ENCODE assay signal across 1 cellular context in genomic region chr21:42671778-42672593, GRCh38.
A peak's percentile ranks its signal among the peaks of the same experiment; 100 is the strongest.
TF ChIP-seq lines count a peak whose summit lies in the region.

No MANE protein-coding gene starts in this region.

TF ChIP-seq in HepG2, 621 proteins besides CTCF, POLR2A, EP300 and RAD21 (continued from another document and continues in another):
- TF ChIP-seq RERE (CRISPR knock-in tag; IDR thresholded peaks at IDR 0.05; ENCODE audit: low read depth) (peak; percentile 72; the same call in 1 of the 2 replicates), TBL1XR1 (IDR thresholded peaks at IDR 0.05; ENCODE audit: borderline replicate concordance, low read length, partially characterized antibody) (peak; percentile 14), FOXA1 (IDR thresholded peaks at IDR 0.05) (no peak), FOXA1 (CRISPR knock-in tag; IDR thresholded peaks at IDR 0.05) (peak; percentile 84), NR2C2 (CRISPR knock-in tag; IDR thresholded peaks at IDR 0.05; ENCODE audit: borderline replicate concordance) (no peak), THRA (CRISPR knock-in tag; IDR thresholded peaks at IDR 0.05; ENCODE audit: borderline replicate concordance) (no peak), MAFG (CRISPR knock-in tag; IDR thresholded peaks at IDR 0.05) (no peak), NR2F6 (IDR thresholded peaks at IDR 0.05) (0 out of 2 replicates have a peak, but pooled peaks have one; percentile 18), NR2F6 (CRISPR knock-in tag; IDR thresholded peaks at IDR 0.05) (no peak), ZMYM4 (CRISPR knock-in tag; IDR thresholded peaks at IDR 0.05) (no peak), ZNF124 (CRISPR knock-in tag; IDR thresholded peaks at IDR 0.05) (no peak), RARA (CRISPR knock-in tag; IDR thresholded peaks at IDR 0.05) (peak; percentile 48), SAFB2 (CRISPR knock-in tag; IDR thresholded peaks at IDR 0.05; ENCODE audit: borderline replicate concordance, low read depth) (no peak), ZNF792 (CRISPR knock-in tag; IDR thresholded peaks at IDR 0.05) (no peak), TCF7 (IDR thresholded peaks at IDR 0.05; ENCODE audit: low read depth) (peak; percentile 48), NCOA2 (CRISPR knock-in tag; IDR thresholded peaks at IDR 0.05) (peak; percentile 48; the same call in 1 of the 2 replicates), ZNF687 (CRISPR knock-in tag; IDR thresholded peaks at IDR 0.05) (peak; percentile 74), SAP130 (CRISPR knock-in tag; IDR thresholded peaks at IDR 0.05; ENCODE audit: low read depth) (peak; percentile 57), FOXK1 (CRISPR knock-in tag; IDR thresholded peaks at IDR 0.05; ENCODE audit: borderline replicate concordance, low read depth) (no peak), TARDBP (CRISPR knock-in tag; IDR thresholded peaks at IDR 0.05) (0 out of 2 replicates have a peak, but pooled peaks have one; percentile 24), HNF1B (CRISPR knock-in tag; IDR thresholded peaks at IDR 0.05) (0 out of 2 replicates have a peak, but pooled peaks have one; percentile 36), FOXP4 (CRISPR knock-in tag; IDR thresholded peaks at IDR 0.05) (no peak), TEAD3 (CRISPR knock-in tag; optimal IDR thresholded peaks at IDR 0.05; ENCODE audit: borderline replicate concordance) (peak; percentile 36), CEBPG (CRISPR knock-in tag; IDR thresholded peaks at IDR 0.05) (peak; percentile 31; the same call in 1 of the 2 replicates), RAD51 (IDR thresholded peaks at IDR 0.05; ENCODE audit: borderline replicate concordance) (no peak), ZNF296 (CRISPR knock-in tag; conservative IDR thresholded peaks at IDR 0.05) (no peak), RFX3 (CRISPR knock-in tag; IDR thresholded peaks at IDR 0.05) (no peak), TBX3 (IDR thresholded peaks at IDR 0.05; ENCODE audit: borderline replicate concordance) (peak; percentile 74; the same call in 1 of the 2 replicates), YEATS2 (CRISPR knock-in tag; IDR thresholded peaks at IDR 0.05; ENCODE audit: borderline replicate concordance) (0 out of 2 replicates have a peak, but pooled peaks have one; percentile 18), ZNF382 (CRISPR knock-in tag; IDR thresholded peaks at IDR 0.05; ENCODE audit: borderline replicate concordance) (no peak), ZNF18 (CRISPR knock-in tag; IDR thresholded peaks at IDR 0.05; ENCODE audit: insufficient replicate concordance) (no peak), MLX (CRISPR knock-in tag; IDR thresholded peaks at IDR 0.05) (peak; percentile 74), SKI (IDR thresholded peaks at IDR 0.05; ENCODE audit: partially characterized antibody) (peak; percentile 41), SRF (IDR thresholded peaks at IDR 0.05; ENCODE audit: low read depth, low read length) (no peak), ZGPAT (CRISPR knock-in tag; IDR thresholded peaks at IDR 0.05) (peak; percentile 56; the same call in 1 of the 2 replicates), HDAC2 (CRISPR knock-in tag; IDR thresholded peaks at IDR 0.05) (peak; percentile 47; the same call in 1 of the 2 replicates), POLR2G (IDR thresholded peaks at IDR 0.05; ENCODE audit: low read depth, low read length) (no peak), ZNF331 (CRISPR knock-in tag; IDR thresholded peaks at IDR 0.05) (0 out of 2 replicates have a peak, but pooled peaks have one; percentile 19), ZBTB7B (CRISPR knock-in tag; IDR thresholded peaks at IDR 0.05) (0 out of 2 replicates have a peak, but pooled peaks have one; percentile 49), ARNT (IDR thresholded peaks at IDR 0.05) (no peak), RBM22 (optimal IDR thresholded peaks at IDR 0.05; ENCODE audit: low read length) (no peak), ZBTB37 (CRISPR knock-in tag; IDR thresholded peaks at IDR 0.05) (no peak), MAX (IDR thresholded peaks at IDR 0.05) (peak; percentile 58; the same call in 1 of the 2 replicates)
